Comparison of ENCODE assay signal across 1 cellular context in the genomic region with DNA sequence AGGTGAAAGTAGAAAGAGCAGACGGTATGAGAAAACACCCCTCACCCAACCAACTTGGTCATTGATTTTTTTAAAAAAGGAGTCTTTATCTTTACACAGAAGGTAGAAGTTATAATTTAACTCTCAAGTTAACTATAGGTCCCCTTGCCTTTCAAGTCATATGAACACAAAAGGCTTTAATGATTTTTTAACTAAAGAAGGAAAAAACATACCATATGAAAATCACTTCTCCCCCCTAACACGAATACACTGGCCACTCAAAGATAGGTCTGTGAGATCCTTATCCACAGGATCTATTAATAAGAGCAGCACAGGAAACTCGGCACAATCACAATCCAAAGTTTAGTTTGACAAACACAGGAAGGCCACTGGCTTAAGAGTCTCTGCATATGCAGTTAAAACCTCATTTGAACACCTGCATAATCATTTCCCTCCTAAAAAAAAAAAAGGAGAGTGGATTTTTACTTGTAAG.
TF ChIP-seq lines count a peak whose summit lies in the region.

No MANE protein-coding gene starts in this region.

TF ChIP-seq in HepG2, 621 proteins besides CTCF, POLR2A, EP300 and RAD21 (continued from another document and continues in another):
- TF ChIP-seq, protein P1, sequence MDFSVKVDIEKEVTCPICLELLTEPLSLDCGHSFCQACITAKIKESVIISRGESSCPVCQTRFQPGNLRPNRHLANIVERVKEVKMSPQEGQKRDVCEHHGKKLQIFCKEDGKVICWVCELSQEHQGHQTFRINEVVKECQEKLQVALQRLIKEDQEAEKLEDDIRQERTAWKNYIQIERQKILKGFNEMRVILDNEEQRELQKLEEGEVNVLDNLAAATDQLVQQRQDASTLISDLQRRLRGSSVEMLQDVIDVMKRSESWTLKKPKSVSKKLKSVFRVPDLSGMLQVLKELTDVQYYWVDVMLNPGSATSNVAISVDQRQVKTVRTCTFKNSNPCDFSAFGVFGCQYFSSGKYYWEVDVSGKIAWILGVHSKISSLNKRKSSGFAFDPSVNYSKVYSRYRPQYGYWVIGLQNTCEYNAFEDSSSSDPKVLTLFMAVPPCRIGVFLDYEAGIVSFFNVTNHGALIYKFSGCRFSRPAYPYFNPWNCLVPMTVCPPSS (IDR thresholded peaks at IDR 0.05), result no peak
- peak; percentile 86 for TF ChIP-seq MIXL1 (CRISPR knock-in tag; IDR thresholded peaks at IDR 0.05)
- TF ChIP-seq GATAD1 (CRISPR knock-in tag; IDR thresholded peaks at IDR 0.05), result no peak
- no peak for TF ChIP-seq ZSCAN30 (CRISPR knock-in tag; IDR thresholded peaks at IDR 0.05)
- TF ChIP-seq ZKSCAN5 (CRISPR knock-in tag; IDR thresholded peaks at IDR 0.05), result no peak
- TF ChIP-seq ZNF33A (CRISPR knock-in tag; IDR thresholded peaks at IDR 0.05; ENCODE audit: borderline replicate concordance), result no peak
- TF ChIP-seq ZFP1 (CRISPR knock-in tag; IDR thresholded peaks at IDR 0.05), result no peak
- no peak for TF ChIP-seq SIN3A (IDR thresholded peaks at IDR 0.05; ENCODE audit: borderline replicate concordance, low read depth, low read length)
- TF ChIP-seq ZNF205 (CRISPR knock-in tag; IDR thresholded peaks at IDR 0.05), result no peak; the same call in 1 of the 2 replicates
- no peak; the same call in 1 of the 2 replicates for TF ChIP-seq RXRA (CRISPR knock-in tag; IDR thresholded peaks at IDR 0.05)
- TF ChIP-seq, protein P2, sequence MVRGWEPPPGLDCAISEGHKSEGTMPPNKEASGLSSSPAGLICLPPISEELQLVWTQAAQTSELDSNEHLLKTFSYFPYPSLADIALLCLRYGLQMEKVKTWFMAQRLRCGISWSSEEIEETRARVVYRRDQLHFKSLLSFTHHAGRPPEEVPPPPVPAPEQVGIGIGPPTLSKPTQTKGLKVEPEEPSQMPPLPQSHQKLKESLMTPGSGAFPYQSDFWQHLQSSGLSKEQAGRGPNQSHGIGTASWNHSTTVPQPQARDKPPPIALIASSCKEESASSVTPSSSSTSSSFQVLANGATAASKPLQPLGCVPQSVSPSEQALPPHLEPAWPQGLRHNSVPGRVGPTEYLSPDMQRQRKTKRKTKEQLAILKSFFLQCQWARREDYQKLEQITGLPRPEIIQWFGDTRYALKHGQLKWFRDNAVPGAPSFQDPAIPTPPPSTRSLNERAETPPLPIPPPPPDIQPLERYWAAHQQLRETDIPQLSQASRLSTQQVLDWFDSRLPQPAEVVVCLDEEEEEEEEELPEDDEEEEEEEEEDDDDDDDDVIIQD (CRISPR knock-in tag; IDR thresholded peaks at IDR 0.05; ENCODE audit: low read depth), result peak; percentile 38; the same call in 1 of the 2 replicates
- no peak for TF ChIP-seq GLI4 (CRISPR knock-in tag; IDR thresholded peaks at IDR 0.05; ENCODE audit: borderline replicate concordance)
- no peak for TF ChIP-seq PAX8 (CRISPR knock-in tag; IDR thresholded peaks at IDR 0.05; ENCODE audit: borderline replicate concordance)
- TF ChIP-seq ETV5 (CRISPR knock-in tag; IDR thresholded peaks at IDR 0.05; ENCODE audit: borderline replicate concordance), result peak; percentile 86
- TF ChIP-seq HMGXB3 (CRISPR knock-in tag; IDR thresholded peaks at IDR 0.05; ENCODE audit: borderline replicate concordance), result no peak
- no peak for TF ChIP-seq THYN1 (CRISPR knock-in tag; IDR thresholded peaks at IDR 0.05; ENCODE audit: borderline replicate concordance, low read depth)
- TF ChIP-seq ZNF383 (CRISPR knock-in tag; IDR thresholded peaks at IDR 0.05; ENCODE audit: borderline replicate concordance), result no peak
- TF ChIP-seq KDM4B (CRISPR knock-in tag; IDR thresholded peaks at IDR 0.05), result 0 out of 2 replicates have a peak, but pooled peaks have one; percentile 11
- TF ChIP-seq, protein P3, sequence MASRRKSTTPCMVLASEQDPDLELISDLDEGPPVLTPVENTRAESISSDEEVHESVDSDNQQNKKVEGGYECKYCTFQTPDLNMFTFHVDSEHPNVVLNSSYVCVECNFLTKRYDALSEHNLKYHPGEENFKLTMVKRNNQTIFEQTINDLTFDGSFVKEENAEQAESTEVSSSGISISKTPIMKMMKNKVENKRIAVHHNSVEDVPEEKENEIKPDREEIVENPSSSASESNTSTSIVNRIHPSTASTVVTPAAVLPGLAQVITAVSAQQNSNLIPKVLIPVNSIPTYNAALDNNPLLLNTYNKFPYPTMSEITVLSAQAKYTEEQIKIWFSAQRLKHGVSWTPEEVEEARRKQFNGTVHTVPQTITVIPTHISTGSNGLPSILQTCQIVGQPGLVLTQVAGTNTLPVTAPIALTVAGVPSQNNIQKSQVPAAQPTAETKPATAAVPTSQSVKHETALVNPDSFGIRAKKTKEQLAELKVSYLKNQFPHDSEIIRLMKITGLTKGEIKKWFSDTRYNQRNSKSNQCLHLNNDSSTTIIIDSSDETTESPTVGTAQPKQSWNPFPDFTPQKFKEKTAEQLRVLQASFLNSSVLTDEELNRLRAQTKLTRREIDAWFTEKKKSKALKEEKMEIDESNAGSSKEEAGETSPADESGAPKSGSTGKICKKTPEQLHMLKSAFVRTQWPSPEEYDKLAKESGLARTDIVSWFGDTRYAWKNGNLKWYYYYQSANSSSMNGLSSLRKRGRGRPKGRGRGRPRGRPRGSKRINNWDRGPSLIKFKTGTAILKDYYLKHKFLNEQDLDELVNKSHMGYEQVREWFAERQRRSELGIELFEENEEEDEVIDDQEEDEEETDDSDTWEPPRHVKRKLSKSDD (CRISPR knock-in tag; IDR thresholded peaks at IDR 0.05; ENCODE audit: low read depth), result no peak
- TF ChIP-seq TRAFD1 (CRISPR knock-in tag; IDR thresholded peaks at IDR 0.05; ENCODE audit: borderline replicate concordance), result no peak
- TF ChIP-seq KLF6 (CRISPR knock-in tag; IDR thresholded peaks at IDR 0.05), result no peak
- TF ChIP-seq IKZF1 (IDR thresholded peaks at IDR 0.05), result no peak
- TF ChIP-seq, protein P4, sequence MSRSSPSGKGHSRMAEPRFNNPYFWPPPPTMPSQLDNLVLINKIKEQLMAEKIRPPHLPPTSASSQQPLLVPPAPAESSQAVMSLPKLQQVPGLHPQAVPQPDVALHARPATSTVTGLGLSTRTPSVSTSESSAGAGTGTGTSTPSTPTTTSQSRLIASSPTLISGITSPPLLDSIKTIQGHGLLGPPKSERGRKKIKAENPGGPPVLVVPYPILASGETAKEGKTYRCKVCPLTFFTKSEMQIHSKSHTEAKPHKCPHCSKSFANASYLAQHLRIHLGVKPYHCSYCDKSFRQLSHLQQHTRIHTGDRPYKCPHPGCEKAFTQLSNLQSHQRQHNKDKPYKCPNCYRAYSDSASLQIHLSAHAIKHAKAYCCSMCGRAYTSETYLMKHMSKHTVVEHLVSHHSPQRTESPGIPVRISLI (CRISPR knock-in tag; IDR thresholded peaks at IDR 0.05; ENCODE audit: borderline replicate concordance), result peak; percentile 78; the same call in 1 of the 2 replicates
- TF ChIP-seq POLR2AphosphoS5 (IDR thresholded peaks at IDR 0.05; ENCODE audit: low read depth, low read length), result no peak
- no peak for TF ChIP-seq POGK (CRISPR knock-in tag; conservative IDR thresholded peaks at IDR 0.05)
- TF ChIP-seq ZNF740 (CRISPR knock-in tag; IDR thresholded peaks at IDR 0.05), result no peak
- no peak for TF ChIP-seq ZNF251 (CRISPR knock-in tag; IDR thresholded peaks at IDR 0.05)
- TF ChIP-seq TCF7L2 (IDR thresholded peaks at IDR 0.05; ENCODE audit: low read depth, low read length), result peak; percentile 45; the same call in 1 of the 2 replicates
- TF ChIP-seq NR2F1 (CRISPR knock-in tag; IDR thresholded peaks at IDR 0.05), result no peak
- TF ChIP-seq ZNF292 (CRISPR knock-in tag; IDR thresholded peaks at IDR 0.05; ENCODE audit: borderline replicate concordance, low read depth), result no peak
- no peak for TF ChIP-seq ZNF878 (CRISPR knock-in tag; IDR thresholded peaks at IDR 0.05)
- TF ChIP-seq DNMT3B (CRISPR knock-in tag; conservative IDR thresholded peaks at IDR 0.05), result no peak
- TF ChIP-seq KAT8 (CRISPR knock-in tag; IDR thresholded peaks at IDR 0.05), result no peak
- peak; percentile 70 for TF ChIP-seq HNF4A (CRISPR knock-in tag; IDR thresholded peaks at IDR 0.05)
- TF ChIP-seq MED13 (CRISPR knock-in tag; IDR thresholded peaks at IDR 0.05), result peak; percentile 61; the same call in 1 of the 2 replicates
- no peak for TF ChIP-seq ZSCAN22 (CRISPR knock-in tag; IDR thresholded peaks at IDR 0.05)
- no peak for TF ChIP-seq TEF (CRISPR knock-in tag; IDR thresholded peaks at IDR 0.05)
- TF ChIP-seq RFX1 (IDR thresholded peaks at IDR 0.05), result no peak
- no peak for TF ChIP-seq ZSCAN9 (CRISPR knock-in tag; IDR thresholded peaks at IDR 0.05; ENCODE audit: borderline replicate concordance)
- TF ChIP-seq, protein P5, sequence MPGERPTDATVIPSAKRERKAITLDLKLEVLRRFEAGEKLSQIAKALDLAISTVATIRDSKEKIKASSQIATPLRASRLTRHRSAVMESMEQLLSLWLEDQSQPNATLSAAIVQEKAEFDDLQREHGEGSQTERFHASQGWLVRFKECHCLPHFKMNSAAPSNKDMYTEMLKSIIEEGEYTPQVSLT (CRISPR knock-in tag; IDR thresholded peaks at IDR 0.05; ENCODE audit: borderline replicate concordance, low read depth), result no peak
- TF ChIP-seq MATR3 (CRISPR knock-in tag; IDR thresholded peaks at IDR 0.05), result no peak
- TF ChIP-seq ZNF7 (CRISPR knock-in tag; IDR thresholded peaks at IDR 0.05), result no peak
- TF ChIP-seq DR1 (CRISPR knock-in tag; IDR thresholded peaks at IDR 0.05), result no peak
- TF ChIP-seq TCF12 (IDR thresholded peaks at IDR 0.05), result no peak
- TF ChIP-seq TCF12 (CRISPR knock-in tag; IDR thresholded peaks at IDR 0.05), result peak; percentile 69; the same call in 1 of the 2 replicates
